8 cellular contexts compared by ENCODE assay signal in the genomic region with DNA sequence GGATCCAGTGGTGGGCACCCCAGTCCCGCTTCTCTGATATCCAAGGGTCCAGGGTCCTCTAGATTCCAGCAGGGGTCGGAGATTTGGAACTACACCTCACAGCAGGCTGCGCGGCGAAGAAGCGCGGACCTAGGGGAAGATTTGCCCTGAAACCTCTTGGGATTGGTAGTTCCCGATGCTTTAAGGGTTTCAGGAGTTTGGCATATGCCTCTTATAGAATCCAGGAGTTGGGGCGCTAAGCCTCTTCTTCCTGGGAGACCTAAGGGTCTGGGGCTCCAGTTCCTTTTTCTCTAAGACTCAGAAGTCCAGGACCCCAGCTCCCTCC. TPM values are rescaled to one million over a fixed set of nuclear protein-coding genes. Genes with fewer than 3 reads are reported as not detected.
DNase-seq lines count a peak whose midpoint lies in the region; ATAC-seq and TF ChIP-seq lines count a peak whose summit lies in the region.

No MANE protein-coding gene starts in this region.

- BruUV-seq in A673 (replicated peaks; lab: Mats Ljungman, UMichigan) = TSS peak; percentile 78

- no peaks in the 10 kb centered on the region for H3K27me3 ChIP-seq in A673 (replicated peaks; ENCODE audit: insufficient read depth, low read depth, low read length, poor library complexity)
- H3K27me3 ChIP-seq in body of pancreas = no peaks in the 10 kb centered on the region
- no peaks in the 10 kb centered on the region for H3K27me3 ChIP-seq in mononuclear cell (ENCODE audit: insufficient read depth, low read length)

- no peaks in the 10 kb centered on the region for H3K9me3 ChIP-seq in A673 (ENCODE audit: low read depth, low read length, poor library complexity, severe bottlenecking)
- no peaks in the 10 kb centered on the region for H3K9me3 ChIP-seq in body of pancreas
- H3K9me3 ChIP-seq in mononuclear cell (ENCODE audit: low read depth, low read length) = no peaks in the 10 kb centered on the region

- peaks cover 17% of the 10 kb centered on the region for H3K4me1 ChIP-seq in A673 (ENCODE audit: insufficient read depth, low read length, poor library complexity, severe bottlenecking)
- peaks cover 23% of the 10 kb centered on the region for H3K4me1 ChIP-seq in body of pancreas
- H3K4me1 ChIP-seq in mononuclear cell (ENCODE audit: insufficient read depth, low read length) = peaks cover 23% of the 10 kb centered on the region

- TF ChIP-seq CTCF in A673 (conservative IDR thresholded peaks at IDR 0.05; ENCODE audit: low read depth, low read length) (no peak), body of pancreas (IDR thresholded peaks at IDR 0.05) (no peak)

- H3K4me3 ChIP-seq in A673 (ENCODE audit: low read depth, low read length, poor library complexity, severe bottlenecking) (peak overlapping the region; percentile 86), body of pancreas (peak overlapping the region; percentile 9 to 72), mononuclear cell (ENCODE audit: low read length) (peak overlapping the region; percentile 93)

- no peak for DNase-seq in A673 (ENCODE audit: low spot score)
- DNase-seq in body of pancreas = no peak
- DNase-seq in OCI-M1 (lab: John Stamatoyannopoulos, UW) = no peak
- no peak for DNase-seq in AG08395 (ENCODE audit: low spot score)
- DNase-seq in NCI-H2227 (lab: John Stamatoyannopoulos, UW; ENCODE audit: unreplicated experiment) = no peak

- 0 to 5% methylated on average over 3 to 9 of the region's 9 CpGs for WGBS in body of pancreas, 2 donors

- ATAC-seq in HG02588 (IDR thresholded peaks at IDR 0.05; ENCODE audit: unreplicated experiment) (peak; percentile 4), body of pancreas (peak; percentile 4), HG02981 (IDR thresholded peaks at IDR 0.05; ENCODE audit: unreplicated experiment) (no peak)

- H3K27ac ChIP-seq in A673 (ENCODE audit: low read depth, low read length, poor library complexity, severe bottlenecking) = peak overlapping the region; percentile 83
- H3K27ac ChIP-seq in body of pancreas = peak overlapping the region; percentile 12 to 94 (median 86)

- CTCF ChIA-PET in A673 (lab: Charles Lee) = interaction anchor here (1.0 kb wide), 1 partner anchor 15 kb away, joined by 3 read pairs; no protein-coding TSS in a partner anchor

- peaks cover 33% of the 10 kb centered on the region for H3K36me3 ChIP-seq in A673 (ENCODE audit: insufficient read depth, low read length, poor library complexity, severe bottlenecking)
- peaks cover 4 to 7% of the 10 kb centered on the region in 2 donors for H3K36me3 ChIP-seq in body of pancreas (replicated peaks in 1 of 2; ENCODE audit: insufficient read depth in 1 of 2, low read depth in 2 of 2)

- no peak for TF ChIP-seq POLR2A in body of pancreas (IDR thresholded peaks at IDR 0.05)

- intact Hi-C loops in A673 (cut with micrococcal nuclease; ENCODE audit: unreplicated experiment) = no loop called here
- intact Hi-C loops in body of pancreas (cut with DNase I) = no loop called here

- POLR2A ChIA-PET in A673 (lab: Charles Lee; ENCODE audit: low non-redundant PET) = no interaction called here

RNA-seq across cellular contexts. Expression of gene BCL2L12, which starts 0.3 kb away (rescaled TPM):
- total RNA-seq in A673 (2021) = 97.4 and 99.1 TPM in 2 replicates
- total RNA-seq in body of pancreas = 1 to 10 TPM; 3.6 to 5.6 TPM
- 1.8 TPM for total RNA-seq in mononuclear cell

RNA-seq across cellular contexts. Expression of gene IRF3, which starts 0.4 kb away (rescaled TPM):
- total RNA-seq in A673 (2021) (81.7 and 88.0 TPM in 2 replicates), body of pancreas (100 to 1,000 TPM in 1 of 2 donors, 10 to 100 TPM in 1; 46.7 to 134 TPM), mononuclear cell (27.2 TPM)

RNA-seq across cellular contexts. Expression of gene PRMT1, which starts 11.0 kb away (rescaled TPM):
- total RNA-seq in A673 (2021) (523 and 536 TPM in 2 replicates), body of pancreas (10 to 100 TPM; 45.4 to 71.2 TPM), mononuclear cell (51.1 TPM)

RNA-seq across cellular contexts. Expression of gene ADM5, which starts 23.3 kb away (rescaled TPM):
- 4.3 TPM in 2 replicates for total RNA-seq in A673 (2021)
- 1 to 10 TPM in 1 of 2 donors, not detected in 1; 1.6 TPM for total RNA-seq in body of pancreas
- total RNA-seq in mononuclear cell = 0.84 TPM

RNA-seq across cellular contexts. Expression of gene SCAF1, which starts 24.1 kb away (rescaled TPM):
- total RNA-seq in A673 (2021) (92.7 and 98.2 TPM in 2 replicates), body of pancreas (10 to 100 TPM; 16.1 to 36.6 TPM), mononuclear cell (8.9 TPM)

Comparison
In these comparisons a context has a peak if more than half of its experiments do, and no peak if none do; other contexts are left out.
1. H3K4me3 ChIP-seq: peak in every context shown above with its lines; median percentile 93 in mononuclear cell; 86 in A673; 40 in body of pancreas.
2. RNA of gene BCL2L12, which starts 0.3 kb away (total RNA-seq): 97.4 to 99.1 TPM in A673; 3.6 to 5.6 TPM in body of pancreas and 1.8 TPM in mononuclear cell (single experiment); every median in the first group is over 10 times any median in the second.